1 cellular context compared by ENCODE assay signal in genomic region chr5:15425802-15426201, GRCh38.
TF ChIP-seq lines count a peak whose summit lies in the region.

No MANE protein-coding gene starts in this region.

TF ChIP-seq in H1, 55 proteins besides CTCF, POLR2A, EP300 and RAD21:
- TF ChIP-seq TEAD4 (IDR thresholded peaks at IDR 0.05; ENCODE audit: low read depth, low read length) (peak; percentile 9; the same call in 1 of the 2 replicates), KDM5A (IDR thresholded peaks at IDR 0.05; ENCODE audit: low read length) (no peak)
TF ChIP-seq in H1: peak in this region for 1.
